8 cellular contexts compared by ENCODE assay signal in the genomic region with DNA sequence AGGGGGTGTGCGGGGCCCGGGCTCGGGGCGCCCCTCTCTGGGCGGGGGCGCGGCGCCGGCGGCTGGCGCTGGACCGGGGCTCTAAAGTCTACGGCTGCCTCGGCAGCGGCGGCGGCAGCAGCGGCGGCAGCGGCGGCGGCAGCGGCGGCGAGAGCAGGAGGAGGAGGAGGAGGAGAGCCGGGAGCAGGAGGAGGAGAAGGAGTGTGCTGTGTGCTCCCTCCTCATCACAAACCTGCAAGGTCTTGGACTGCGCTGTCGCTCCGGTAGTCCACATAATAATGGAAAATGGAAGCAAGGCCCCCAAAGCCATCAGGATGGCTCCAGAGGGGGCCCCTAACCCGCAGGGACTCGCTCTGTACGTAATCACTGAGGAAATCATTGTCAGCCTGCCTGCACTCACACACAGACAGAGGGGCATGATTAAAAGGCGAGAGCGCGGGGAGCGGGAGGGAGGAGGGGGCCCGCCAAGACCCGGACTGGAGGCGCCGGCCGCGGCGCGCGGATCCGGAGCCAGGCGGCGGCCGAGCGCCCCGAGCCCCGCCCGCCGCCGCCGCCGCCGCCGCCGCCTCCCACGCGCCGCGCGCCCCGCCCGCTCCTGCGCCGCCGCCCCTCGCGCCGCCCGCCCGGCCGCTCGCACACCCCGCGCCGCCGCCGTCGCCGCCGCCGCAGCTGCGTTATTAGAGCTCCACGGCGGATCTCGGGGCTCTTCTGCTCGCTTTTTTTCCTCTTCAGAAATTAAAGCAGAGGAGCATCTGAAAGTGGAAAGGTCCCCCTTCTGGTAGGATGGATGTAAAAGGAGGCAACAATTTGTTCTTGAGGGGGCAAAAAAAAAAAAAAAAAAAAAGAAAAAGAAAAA. TPM values are rescaled to one million over a fixed set of nuclear protein-coding genes. Genes with fewer than 3 reads are reported as not detected.
DNase-seq lines count a peak whose midpoint lies in the region; ATAC-seq and TF ChIP-seq lines count a peak whose summit lies in the region.

A gene (minus strand): TSS at position 394 of the 856 bp plus-strand sequence. CDS start 1,220 bp downstream, outside the sequence.

- H3K27ac ChIP-seq in A673 (ENCODE audit: low read depth, low read length, poor library complexity, severe bottlenecking) (no peak within 1 kb of the TSS), coronary artery (peak within 1 kb of the TSS; percentile 65 to 91)

- BruUV-seq in A673 (replicated peaks; lab: Mats Ljungman, UMichigan): no TSS peak

- intact Hi-C loops in A673 (cut with micrococcal nuclease; ENCODE audit: unreplicated experiment): no loop called here

- POLR2A ChIA-PET in A673 (lab: Charles Lee; ENCODE audit: low non-redundant PET): no interaction called here

- TF ChIP-seq CTCF in A673 (conservative IDR thresholded peaks at IDR 0.05; ENCODE audit: low read depth, low read length) (no peak), coronary artery (IDR thresholded peaks at IDR 0.05) (no peak), kidney epithelial cell (IDR thresholded peaks at IDR 0.05; ENCODE audit: insufficient read depth, low read length, poor library complexity, severe bottlenecking) (peak; percentile 30)

- DNase-seq in A673 (ENCODE audit: low spot score): peak; percentile 80
- peak; percentile 94 for DNase-seq in NCI-H2227 (lab: John Stamatoyannopoulos, UW; ENCODE audit: unreplicated experiment)
- DNase-seq in activated CD4-positive, CD25-positive, alpha-beta regulatory T cell (lab: John Stamatoyannopoulos, UW): peak in 3 of 4 experiments; percentile 3 to 8 (median 4)
- peak; percentile 85 for DNase-seq in coronary artery (ENCODE audit: low spot score)
- DNase-seq in kidney epithelial cell (ENCODE audit: low read depth): peak; percentile 38
- peak; percentile 77 for DNase-seq in smooth muscle cell of the brain vasculature (ENCODE audit: low read depth, low spot score)

- CTCF ChIA-PET in A673 (lab: Charles Lee): interaction anchor here (0.5 kb wide), 1 partner anchor 42 kb away, joined by 3 read pairs; no protein-coding TSS in a partner anchor

- peaks cover 8% of the 10 kb centered on the region for H3K4me1 ChIP-seq in A673 (ENCODE audit: insufficient read depth, low read length, poor library complexity, severe bottlenecking)

- H3K36me3 ChIP-seq in A673 (ENCODE audit: insufficient read depth, low read length, poor library complexity, severe bottlenecking) (no peaks in the 10 kb centered on the region), kidney epithelial cell (ENCODE audit: control insufficient read depth, insufficient read depth, low read length) (no peaks in the 10 kb centered on the region)

- H3K4me3 ChIP-seq in A673 (ENCODE audit: low read depth, low read length, poor library complexity, severe bottlenecking) (peak within 1 kb of the TSS; percentile 45), coronary artery (peak within 1 kb of the TSS; percentile 88), kidney epithelial cell (ENCODE audit: low read depth, low read length) (peak within 1 kb of the TSS; percentile 76)

- H3K9me3 ChIP-seq in A673 (ENCODE audit: low read depth, low read length, poor library complexity, severe bottlenecking): no peaks in the 10 kb centered on the region

- H3K27me3 ChIP-seq in A673 (replicated peaks; ENCODE audit: insufficient read depth, low read depth, low read length, poor library complexity): peaks cover 78% of the 10 kb centered on the region
- peaks cover 4% of the 10 kb centered on the region for H3K27me3 ChIP-seq in kidney epithelial cell (ENCODE audit: control insufficient read depth, insufficient read depth, low read length)

- ATAC-seq in GM18519 (IDR thresholded peaks at IDR 0.05; ENCODE audit: low FRiP score, unreplicated experiment): peak; percentile 60
- ATAC-seq in HG03103 (IDR thresholded peaks at IDR 0.05; ENCODE audit: low read depth, unreplicated experiment): peak; percentile 71

RNA-seq across cellular contexts. Expression of the gene that starts here (rescaled TPM):
- total RNA-seq in A673 (2021) (not detected in 2 replicates), kidney epithelial cell (6.0 and 14.5 TPM in 2 replicates)

Comparison
In these comparisons a context has a peak if more than half of its experiments do, and no peak if none do; other contexts are left out.
1. Peak in DNase-seq and H3K4me3 ChIP-seq in A673; RNA of the gene not detected or under 1 TPM.
2. DNase-seq: peak in every context shown above with its lines; median percentile 94 in NCI-H2227; 85 in coronary artery; 80 in A673; 77 in smooth muscle cell of the brain vasculature; 38 in kidney epithelial cell; 4 in activated CD4-positive, CD25-positive, alpha-beta regulatory T cell.